In the genomic region with DNA sequence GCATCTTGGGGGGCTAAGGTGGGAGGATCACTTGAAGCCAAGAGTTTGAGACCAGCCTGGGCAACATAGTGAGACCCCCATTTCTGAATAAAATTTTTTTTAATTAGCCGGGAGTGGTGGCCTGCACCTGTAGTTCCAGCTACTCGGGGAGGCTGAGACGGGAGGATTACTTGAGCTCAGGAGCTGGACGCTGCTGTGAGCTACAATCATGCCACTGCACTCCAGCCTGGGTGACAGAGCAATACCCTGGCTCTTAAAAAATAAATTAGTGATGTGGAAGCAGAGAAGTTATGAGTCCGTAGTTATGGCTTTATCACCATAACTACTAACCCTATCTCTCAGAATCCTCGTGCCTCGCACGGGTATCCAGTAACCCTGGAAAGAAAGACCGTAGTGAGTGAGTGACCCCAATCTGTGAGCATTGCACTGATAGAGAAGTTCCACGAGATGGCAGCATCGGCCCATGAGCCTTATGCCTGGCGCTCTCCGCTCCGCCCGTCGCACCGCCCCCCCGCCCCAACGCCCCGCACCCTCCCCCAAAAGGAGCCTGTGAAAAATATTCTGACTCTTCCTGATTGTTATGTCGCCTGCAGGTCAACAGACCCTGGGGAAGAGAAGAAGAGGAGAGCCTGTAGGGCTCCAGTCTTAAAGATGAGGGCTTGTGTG, we compare ENCODE assay signal across 1 cellular context.
TF ChIP-seq lines count a peak whose summit lies in the region.

No MANE protein-coding gene starts in this region.

TF ChIP-seq in HCT116, 20 proteins besides CTCF, POLR2A, EP300 and RAD21 (continued from another document):
- TF ChIP-seq, protein P1, sequence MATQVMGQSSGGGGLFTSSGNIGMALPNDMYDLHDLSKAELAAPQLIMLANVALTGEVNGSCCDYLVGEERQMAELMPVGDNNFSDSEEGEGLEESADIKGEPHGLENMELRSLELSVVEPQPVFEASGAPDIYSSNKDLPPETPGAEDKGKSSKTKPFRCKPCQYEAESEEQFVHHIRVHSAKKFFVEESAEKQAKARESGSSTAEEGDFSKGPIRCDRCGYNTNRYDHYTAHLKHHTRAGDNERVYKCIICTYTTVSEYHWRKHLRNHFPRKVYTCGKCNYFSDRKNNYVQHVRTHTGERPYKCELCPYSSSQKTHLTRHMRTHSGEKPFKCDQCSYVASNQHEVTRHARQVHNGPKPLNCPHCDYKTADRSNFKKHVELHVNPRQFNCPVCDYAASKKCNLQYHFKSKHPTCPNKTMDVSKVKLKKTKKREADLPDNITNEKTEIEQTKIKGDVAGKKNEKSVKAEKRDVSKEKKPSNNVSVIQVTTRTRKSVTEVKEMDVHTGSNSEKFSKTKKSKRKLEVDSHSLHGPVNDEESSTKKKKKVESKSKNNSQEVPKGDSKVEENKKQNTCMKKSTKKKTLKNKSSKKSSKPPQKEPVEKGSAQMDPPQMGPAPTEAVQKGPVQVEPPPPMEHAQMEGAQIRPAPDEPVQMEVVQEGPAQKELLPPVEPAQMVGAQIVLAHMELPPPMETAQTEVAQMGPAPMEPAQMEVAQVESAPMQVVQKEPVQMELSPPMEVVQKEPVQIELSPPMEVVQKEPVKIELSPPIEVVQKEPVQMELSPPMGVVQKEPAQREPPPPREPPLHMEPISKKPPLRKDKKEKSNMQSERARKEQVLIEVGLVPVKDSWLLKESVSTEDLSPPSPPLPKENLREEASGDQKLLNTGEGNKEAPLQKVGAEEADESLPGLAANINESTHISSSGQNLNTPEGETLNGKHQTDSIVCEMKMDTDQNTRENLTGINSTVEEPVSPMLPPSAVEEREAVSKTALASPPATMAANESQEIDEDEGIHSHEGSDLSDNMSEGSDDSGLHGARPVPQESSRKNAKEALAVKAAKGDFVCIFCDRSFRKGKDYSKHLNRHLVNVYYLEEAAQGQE (IDR thresholded peaks at IDR 0.05; ENCODE audit: low read depth), result no peak
